In genomic region chr2:142065156-142065555, GRCh38 we compare ENCODE assay signal across 15 cellular contexts.
DNase-seq lines count a peak whose midpoint lies in the region; ATAC-seq and TF ChIP-seq lines count a peak whose summit lies in the region.
"Had no signal": no experiment of that assay in that cellular context is flagged by ENCODE, and none has a peak within 500 bp of the region (broad histone marks: within the 10 kb centered on the region; RNA-seq: fewer than 3 reads in every experiment).

No MANE protein-coding gene starts in this region.

- H3K4me3 Mint-ChIP-seq in osteocyte (ENCODE audit: unreplicated experiment): no peak overlapping the region
- H3K4me3 Mint-ChIP-seq: CD14-positive monocyte; CD8-positive, alpha-beta T cell; IgD-negative memory B cell had no signal

- CTCF ChIA-PET in PC-3 (lab: Charles Lee): no interaction called here

- H3K27me3 ChIP-seq in KMS-11 (ENCODE audit: insufficient read depth, low read depth): no peaks in the 10 kb centered on the region
- no peaks in the 10 kb centered on the region for H3K27me3 ChIP-seq in SJCRH30
- H3K27me3 ChIP-seq in dorsolateral prefrontal cortex: no peaks in the 10 kb centered on the region
- H3K27me3 ChIP-seq in PC-3 (ENCODE audit: low read length): no peaks in the 10 kb centered on the region

- no peaks in the 10 kb centered on the region for H3K79me2 ChIP-seq in KMS-11 (ENCODE audit: insufficient read depth, low read depth)
- no peaks in the 10 kb centered on the region for H3K79me2 ChIP-seq in PC-3 (ENCODE audit: low read length)

- BruUV-seq in PC-3 (replicated peaks; lab: Mats Ljungman, UMichigan): no TSS peak

- no peaks in the 10 kb centered on the region for H3K36me3 Mint-ChIP-seq in osteocyte (ENCODE audit: unreplicated experiment)
- H3K36me3 Mint-ChIP-seq: CD14-positive monocyte; CD8-positive, alpha-beta T cell; IgD-negative memory B cell had no signal

- DNase-seq in SJCRH30 (peak in 1 of 2 experiments; percentile 58), dorsolateral prefrontal cortex (no peak), substantia nigra (lab: John Stamatoyannopoulos, UW) (no peak), osteocyte (ENCODE audit: extremely low spot score, unreplicated experiment) (no peak), PC-3 (no peak)
- DNase-seq: CD8-positive, alpha-beta T cell; COR-L47; DMS153; DND-41; GDM1 had no signal

- H2AFZ ChIP-seq in KMS-11 (ENCODE audit: low read depth) (no peak overlapping the region), PC-3 (ENCODE audit: low read length) (no peak overlapping the region)

- peak overlapping the region; percentile 36 for H3K4me2 ChIP-seq in KMS-11
- no peak overlapping the region for H3K4me2 ChIP-seq in PC-3 (ENCODE audit: low read length)
- H3K4me2 ChIP-seq: A549 had no signal

- H3K4me1 ChIP-seq in KMS-11 (ENCODE audit: low read depth, poor library complexity, severe bottlenecking): peaks cover 18% of the 10 kb centered on the region
- H3K4me1 ChIP-seq in SJCRH30: peaks cover 17% of the 10 kb centered on the region
- no peaks in the 10 kb centered on the region for H3K4me1 ChIP-seq in PC-3 (ENCODE audit: insufficient read depth, low read length)
- H3K4me1 ChIP-seq: A549 had no signal

- no peak overlapping the region for H3K27ac Mint-ChIP-seq in osteocyte (ENCODE audit: unreplicated experiment)
- H3K27ac Mint-ChIP-seq: CD14-positive monocyte; CD8-positive, alpha-beta T cell; IgD-negative memory B cell had no signal

- ATAC-seq in HG02981 (IDR thresholded peaks at IDR 0.05; ENCODE audit: unreplicated experiment) (no peak), PC-3 (no peak)
- ATAC-seq: A549; CD8-positive, alpha-beta T cell had no signal

- H3K9ac ChIP-seq in KMS-11: no peak overlapping the region
- no peak overlapping the region for H3K9ac ChIP-seq in PC-3 (ENCODE audit: low read length)

- POLR2A ChIA-PET in PC-3 (lab: Charles Lee; ENCODE audit: unreplicated experiment): no interaction called here

- H3K9me3 Mint-ChIP-seq in osteocyte (ENCODE audit: unreplicated experiment): no peaks in the 10 kb centered on the region

- TF ChIP-seq CTCF in KMS-11 (conservative IDR thresholded peaks at IDR 0.05; ENCODE audit: low read depth, low read length) (no peak), dorsolateral prefrontal cortex (IDR thresholded peaks at IDR 0.05 in 54 of 56, conservative IDR thresholded peaks at IDR 0.05 in 2 of 56; ENCODE audit: low read depth in 1 of 56, partially characterized antibody in 56 of 56) (no peak), osteocyte (IDR thresholded peaks at IDR 0.05) (no peak), PC-3 (conservative IDR thresholded peaks at IDR 0.05; ENCODE audit: low read depth, low read length) (no peak)

- no peaks in the 10 kb centered on the region for H3K27me3 Mint-ChIP-seq in osteocyte (ENCODE audit: unreplicated experiment)
- H3K27me3 Mint-ChIP-seq: IgD-negative memory B cell had no signal

- H3K4me3 ChIP-seq in KMS-11 (IDR thresholded peaks at IDR 0.05; ENCODE audit: insufficient read depth, low read depth, low read length) (no peak overlapping the region), SJCRH30 (peak overlapping the region; percentile 12; the same call in 1 of the 2 replicates), dorsolateral prefrontal cortex (peak overlapping the region in 16 of 59 donors; percentile 1 to 37 (median 22)), PC-3 (ENCODE audit: low read length) (no peak overlapping the region)
- H3K4me3 ChIP-seq: A549 had no signal

- H3F3A ChIP-seq in PC-3 (ENCODE audit: low read length, unreplicated experiment): no peaks in the 10 kb centered on the region

- no peaks in the 10 kb centered on the region for H3K36me3 ChIP-seq in KMS-11 (ENCODE audit: insufficient read depth)
- H3K36me3 ChIP-seq in SJCRH30: no peaks in the 10 kb centered on the region
- H3K36me3 ChIP-seq in PC-3 (ENCODE audit: low read depth, low read length): no peaks in the 10 kb centered on the region

- H3K9me3 ChIP-seq in SJCRH30 (replicated peaks) (no peaks in the 10 kb centered on the region), PC-3 (ENCODE audit: low read length) (no peaks in the 10 kb centered on the region)
- H3K9me3 ChIP-seq: A549 had no signal

- H3K27ac ChIP-seq in KMS-11 (no peak overlapping the region), SJCRH30 (peak overlapping the region; percentile 55), dorsolateral prefrontal cortex (peak overlapping the region in 48 of 59 donors; percentile 1 to 87 (median 54)), substantia nigra (ENCODE audit: low read depth, low read length, poor library complexity, severe bottlenecking) (peak overlapping the region; percentile 54), PC-3 (ENCODE audit: low read length) (no peak overlapping the region)
- H3K27ac ChIP-seq: A549 had no signal

- intact Hi-C loops in dorsolateral prefrontal cortex (cut with DNase I) (no loop called here), PC-3 (cut with micrococcal nuclease) (no loop called here)

- no peaks in the 10 kb centered on the region for H3K9me2 ChIP-seq in PC-3 (replicated peaks; ENCODE audit: low read length)

- no peaks in the 10 kb centered on the region for H4K20me1 ChIP-seq in KMS-11 (ENCODE audit: insufficient read depth)
- no peaks in the 10 kb centered on the region for H4K20me1 ChIP-seq in PC-3 (ENCODE audit: low read length)

- H3K4me1 Mint-ChIP-seq in osteocyte (ENCODE audit: unreplicated experiment): no peaks in the 10 kb centered on the region
- H3K4me1 Mint-ChIP-seq: CD14-positive monocyte, IgD-negative memory B cell had no signal

Comparison
In these comparisons a context has a peak if more than half of its experiments do, and no peak if none do; other contexts are left out.
1. H3K27ac ChIP-seq: peak in SJCRH30 (single experiment), dorsolateral prefrontal cortex (48 of 59) and substantia nigra (single experiment); none in KMS-11 (single experiment) and PC-3 (single experiment).